8 cellular contexts compared by ENCODE assay signal in the genomic region with DNA sequence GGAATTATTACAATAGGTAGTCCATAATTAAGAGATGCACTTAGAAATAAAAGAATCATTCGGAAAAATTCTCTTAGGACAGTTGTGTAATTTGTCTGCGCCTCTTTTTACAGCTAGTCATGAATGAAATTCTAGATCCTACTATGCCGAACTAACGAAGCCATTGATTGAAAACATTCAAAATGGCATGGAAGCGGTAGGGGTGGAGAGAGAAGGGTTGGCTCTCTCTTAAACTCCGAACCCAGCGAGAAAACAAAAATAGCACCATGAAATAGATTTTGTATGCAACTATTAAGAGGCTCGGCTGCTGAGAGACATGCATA. TPM values are rescaled to one million over a fixed set of nuclear protein-coding genes. Genes with fewer than 3 reads are reported as not detected.
DNase-seq lines count a peak whose midpoint lies in the region; ATAC-seq and TF ChIP-seq lines count a peak whose summit lies in the region.

No MANE protein-coding gene starts in this region.

- DNase-seq in Daoy (ENCODE audit: low read depth) (peak; percentile 15), NCI-H1694 treated with DMSO at 0.1 percent for 48 hours (lab: John Stamatoyannopoulos, UW) (peak; percentile 76), dorsolateral prefrontal cortex (no peak), DMS53 (lab: John Stamatoyannopoulos, UW) (no peak), NCI-H446 treated with DMSO at 0.1 percent for 48 hours (lab: John Stamatoyannopoulos, UW) (no peak)
- no peak for DNase-seq in natural killer cell treated with Interleukin-12 subunit alpha and Interleukin-12 subunit beta and Interleukin-15 and Interleukin-18, amount 100 ng/mL, for 72 hours (ENCODE audit: low spot score)

- peak overlapping the region; percentile 55 to 94 (median 85) for H3K4me3 ChIP-seq in dorsolateral prefrontal cortex

- peaks cover 23 to 40% of the 10 kb centered on the region in 2 donors for H3K4me1 Mint-ChIP-seq in natural killer cell treated with Interleukin-12 subunit alpha and Interleukin-12 subunit beta and Interleukin-15 and Interleukin-18, amount 100 ng/mL, for 72 hours (ENCODE audit: low read depth in 2 of 2)

- peaks cover 14% of the 10 kb centered on the region for H3K36me3 Mint-ChIP-seq in natural killer cell treated with Interleukin-12 subunit alpha and Interleukin-12 subunit beta and Interleukin-15 and Interleukin-18, amount 100 ng/mL, for 72 hours

- peak overlapping the region; percentile 84 to 87 for H3K27ac Mint-ChIP-seq in natural killer cell treated with Interleukin-12 subunit alpha and Interleukin-12 subunit beta and Interleukin-15 and Interleukin-18, amount 100 ng/mL, for 72 hours

- ATAC-seq in natural killer cell treated with Interleukin-12 subunit alpha and Interleukin-12 subunit beta and Interleukin-15 and Interleukin-18, amount 100 ng/mL, for 72 hours = no peak
- ATAC-seq in GM18519 (IDR thresholded peaks at IDR 0.05; ENCODE audit: low FRiP score, unreplicated experiment) (no peak), HG03097 (IDR thresholded peaks at IDR 0.05; ENCODE audit: low FRiP score, unreplicated experiment) (no peak)

- peak overlapping the region in 54 of 59 donors; percentile 71 to 98 (median 95) for H3K27ac ChIP-seq in dorsolateral prefrontal cortex

- peaks cover 0 to 3% of the 10 kb centered on the region in 2 donors for H3K27me3 Mint-ChIP-seq in natural killer cell treated with Interleukin-12 subunit alpha and Interleukin-12 subunit beta and Interleukin-15 and Interleukin-18, amount 100 ng/mL, for 72 hours

- no peaks in the 10 kb centered on the region for H3K9me3 Mint-ChIP-seq in natural killer cell treated with Interleukin-12 subunit alpha and Interleukin-12 subunit beta and Interleukin-15 and Interleukin-18, amount 100 ng/mL, for 72 hours

- H3K27me3 ChIP-seq in dorsolateral prefrontal cortex = no peaks in the 10 kb centered on the region

- H3K4me3 Mint-ChIP-seq in natural killer cell treated with Interleukin-12 subunit alpha and Interleukin-12 subunit beta and Interleukin-15 and Interleukin-18, amount 100 ng/mL, for 72 hours = peak overlapping the region; percentile 96

- TF ChIP-seq CTCF in dorsolateral prefrontal cortex (IDR thresholded peaks at IDR 0.05 in 54 of 56, conservative IDR thresholded peaks at IDR 0.05 in 2 of 56; ENCODE audit: low read depth in 1 of 56, partially characterized antibody in 56 of 56) = peak in 1 of 56 donors; percentile 10

- intact Hi-C loops in dorsolateral prefrontal cortex (cut with DNase I) = loop anchor here (5.0 to 10.0 kb wide), 9 partner anchors 62 to 577 kb away; a partner anchor contains a TSS

RNA-seq across cellular contexts. Expression of a gene that starts 1.1 kb away (rescaled TPM):
- 4.5 TPM in 2 replicates for total RNA-seq in Daoy (2014; rRNA removed; shearing (Covaris generic))
- 10 to 100 TPM; 19.8 to 61.3 (median 33.4) TPM for total RNA-seq in dorsolateral prefrontal cortex
- total RNA-seq in natural killer cell treated with Interleukin-12 subunit alpha and Interleukin-12 subunit beta and Interleukin-15 and Interleukin-18, amount 100 ng/mL, for 72 hours = 10 to 100 TPM; 11.6 to 65.0 TPM

Comparison
In these comparisons a context has a peak if more than half of its experiments do, and no peak if none do; other contexts are left out.
1. DNase-seq: peak in Daoy (single experiment) and NCI-H1694 treated with DMSO at 0.1 percent for 48 hours (single experiment); none in dorsolateral prefrontal cortex (0 of 10), natural killer cell treated with Interleukin-12 subunit alpha and Interleukin-12 subunit beta and Interleukin-15 and Interleukin-18, amount 100 ng/mL, for 72 hours (single experiment), DMS53 (single experiment) and NCI-H446 treated with DMSO at 0.1 percent for 48 hours (single experiment).